ENCODE assay signal across 8 cellular contexts in the genomic region with DNA sequence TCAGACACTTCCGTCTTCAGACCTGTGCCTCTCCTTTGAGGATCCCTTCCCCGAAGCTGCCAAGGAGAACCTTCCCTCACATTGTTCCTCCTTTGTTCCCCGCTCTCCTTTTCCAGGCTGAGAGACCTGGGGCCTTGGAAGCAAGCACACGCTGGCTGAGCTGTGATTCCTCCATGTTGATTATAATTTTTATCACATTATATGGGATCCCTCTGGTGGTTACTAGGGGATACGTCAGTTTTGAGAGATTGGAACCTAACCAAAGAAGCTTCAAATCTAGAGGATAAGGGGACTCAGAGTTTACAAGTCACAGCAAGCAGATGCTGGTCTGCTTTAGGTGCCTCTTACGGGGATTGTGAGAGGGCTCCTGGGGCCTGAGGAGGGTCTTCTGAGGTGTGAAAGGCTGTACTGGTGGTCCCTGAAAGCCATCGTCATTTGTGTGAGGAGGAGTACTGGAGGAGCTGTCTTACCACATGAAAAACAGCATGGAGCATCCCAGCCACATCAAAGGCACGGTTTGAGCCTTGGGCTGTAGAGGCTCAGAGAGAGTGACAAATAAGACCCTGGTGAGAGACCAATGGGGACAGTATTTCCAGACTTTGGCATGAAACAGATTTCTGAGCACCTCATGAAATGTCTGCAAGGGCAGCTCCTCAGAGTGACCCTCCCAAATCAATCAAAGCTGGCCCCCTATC.
DNase-seq lines count a peak whose midpoint lies in the region; ATAC-seq and TF ChIP-seq lines count a peak whose summit lies in the region.

No MANE protein-coding gene starts in this region.

- H3K4me1 Mint-ChIP-seq in chondrocyte (ENCODE audit: low read depth) (peaks cover 51% of the 10 kb centered on the region), neural progenitor cell (peaks cover 44% of the 10 kb centered on the region)
- H3K4me1 Mint-ChIP-seq in activated T-helper 1 cell treated with anti-CD3 and anti-CD28 coated beads, Interleukin-12 subunit alpha, Interleukin-12 subunit beta, Interleukin-2, Interleukin-4 antibody, amounts not matched to agents 30 ng/mL and 10 ng/mL and 1 ng/mL, durations not matched to agents 14 hours and 24 hours and 36 hours (ENCODE audit: low read depth): no peaks in the 10 kb centered on the region

- ATAC-seq in GM21619 (IDR thresholded peaks at IDR 0.05; ENCODE audit: unreplicated experiment) (no peak), GM21825 (IDR thresholded peaks at IDR 0.05; ENCODE audit: unreplicated experiment) (no peak)

- H2AFZ ChIP-seq in Loucy (ENCODE audit: low read length): peak overlapping the region; percentile 61
- H2AFZ ChIP-seq in neural progenitor cell (replicated peaks): peak overlapping the region; percentile 2

- DNase-seq in ELF-1 (ENCODE audit: low read depth, low spot score): peak; percentile 50
- no peak for DNase-seq in chondrocyte (ENCODE audit: low spot score)
- no peak for DNase-seq in neural progenitor cell (ENCODE audit: low spot score)
- no peak for DNase-seq in activated T-helper 1 cell treated with anti-CD3 and anti-CD28 coated beads, Interleukin-12 subunit alpha, Interleukin-12 subunit beta, Interleukin-2, Interleukin-4 antibody, amounts not matched to agents 30 ng/mL and 10 ng/mL and 1 ng/mL, durations not matched to agents 14 hours and 24 hours and 36 hours (ENCODE audit: low spot score)
- DNase-seq in cerebellar nuclear complex (lab: John Stamatoyannopoulos, UW): no peak

- H4K20me1 ChIP-seq in Loucy (ENCODE audit: insufficient read depth, low read length, poor library complexity, severe bottlenecking) (no peaks in the 10 kb centered on the region), neural progenitor cell (ENCODE audit: low read depth) (no peaks in the 10 kb centered on the region)

- H3K27ac Mint-ChIP-seq in chondrocyte (ENCODE audit: unreplicated experiment): no peak overlapping the region
- H3K27ac Mint-ChIP-seq in neural progenitor cell: peak overlapping the region; percentile 92
- no peak overlapping the region for H3K27ac Mint-ChIP-seq in activated T-helper 1 cell treated with anti-CD3 and anti-CD28 coated beads, Interleukin-12 subunit alpha, Interleukin-12 subunit beta, Interleukin-2, Interleukin-4 antibody, amounts not matched to agents 30 ng/mL and 10 ng/mL and 1 ng/mL, durations not matched to agents 14 hours and 24 hours and 36 hours

- no peaks in the 10 kb centered on the region for H3K9me2 ChIP-seq in Loucy (replicated peaks; ENCODE audit: low read depth, low read length)

- H3F3A ChIP-seq in Loucy (ENCODE audit: low read depth) (no peaks in the 10 kb centered on the region), neural progenitor cell (ENCODE audit: low read depth) (no peaks in the 10 kb centered on the region)

- H3K4me1 ChIP-seq in Loucy (ENCODE audit: insufficient read depth, low read length, poor library complexity, severe bottlenecking): peaks cover 24% of the 10 kb centered on the region
- peaks cover 27% of the 10 kb centered on the region for H3K4me1 ChIP-seq in neural progenitor cell

- intact Hi-C loops in activated T-helper 1 cell treated with anti-CD3 and anti-CD28 coated beads, Interleukin-12 subunit alpha, Interleukin-12 subunit beta, Interleukin-2, Interleukin-4 antibody, amounts not matched to agents 30 ng/mL and 10 ng/mL and 1 ng/mL, durations not matched to agents 14 hours and 24 hours and 36 hours (cut with micrococcal nuclease): loop anchor here (1.0 kb wide), 2 partner anchors 235 to 598 kb away; no protein-coding TSS in a partner anchor

- H3K27me3 ChIP-seq in Loucy (ENCODE audit: insufficient read depth, low read length, poor library complexity, severe bottlenecking) (no peaks in the 10 kb centered on the region), neural progenitor cell (no peaks in the 10 kb centered on the region)

- H3K27me3 Mint-ChIP-seq in chondrocyte (ENCODE audit: low read depth): no peaks in the 10 kb centered on the region
- peaks cover 4% of the 10 kb centered on the region for H3K27me3 Mint-ChIP-seq in neural progenitor cell (ENCODE audit: insufficient read depth, low read depth)
- H3K27me3 Mint-ChIP-seq in activated T-helper 1 cell treated with anti-CD3 and anti-CD28 coated beads, Interleukin-12 subunit alpha, Interleukin-12 subunit beta, Interleukin-2, Interleukin-4 antibody, amounts not matched to agents 30 ng/mL and 10 ng/mL and 1 ng/mL, durations not matched to agents 14 hours and 24 hours and 36 hours (ENCODE audit: insufficient read depth): no peaks in the 10 kb centered on the region

- H3K9ac ChIP-seq in Loucy (ENCODE audit: low read depth, low read length, poor library complexity, severe bottlenecking) (no peak overlapping the region), neural progenitor cell (no peak overlapping the region)

- no peaks in the 10 kb centered on the region for H3K36me3 ChIP-seq in Loucy (ENCODE audit: insufficient read depth, low read length)
- H3K36me3 ChIP-seq in neural progenitor cell: no peaks in the 10 kb centered on the region

- H3K4me2 ChIP-seq in Loucy (ENCODE audit: low read depth, low read length, poor library complexity, severe bottlenecking) (no peak overlapping the region), neural progenitor cell (no peak overlapping the region)

- no peaks in the 10 kb centered on the region for H3K9me3 Mint-ChIP-seq in chondrocyte (ENCODE audit: low read depth)
- peaks cover 2% of the 10 kb centered on the region for H3K9me3 Mint-ChIP-seq in neural progenitor cell
- H3K9me3 Mint-ChIP-seq in activated T-helper 1 cell treated with anti-CD3 and anti-CD28 coated beads, Interleukin-12 subunit alpha, Interleukin-12 subunit beta, Interleukin-2, Interleukin-4 antibody, amounts not matched to agents 30 ng/mL and 10 ng/mL and 1 ng/mL, durations not matched to agents 14 hours and 24 hours and 36 hours: no peaks in the 10 kb centered on the region

- H3K4me3 ChIP-seq in Loucy (ENCODE audit: low read length, poor library complexity, severe bottlenecking): no peak overlapping the region
- no peak overlapping the region for H3K4me3 ChIP-seq in neural progenitor cell

- H3K9me3 ChIP-seq in Loucy (ENCODE audit: insufficient read depth, low read depth, low read length) (no peaks in the 10 kb centered on the region), neural progenitor cell (ENCODE audit: low read depth) (no peaks in the 10 kb centered on the region)

- no peaks in the 10 kb centered on the region for H3K36me3 Mint-ChIP-seq in chondrocyte (ENCODE audit: low read depth)
- H3K36me3 Mint-ChIP-seq in neural progenitor cell: no peaks in the 10 kb centered on the region
- H3K36me3 Mint-ChIP-seq in activated T-helper 1 cell treated with anti-CD3 and anti-CD28 coated beads, Interleukin-12 subunit alpha, Interleukin-12 subunit beta, Interleukin-2, Interleukin-4 antibody, amounts not matched to agents 30 ng/mL and 10 ng/mL and 1 ng/mL, durations not matched to agents 14 hours and 24 hours and 36 hours (ENCODE audit: low read depth): peaks cover 6% of the 10 kb centered on the region

- H3K79me2 ChIP-seq in Loucy (ENCODE audit: insufficient read depth, low read length): no peaks in the 10 kb centered on the region
- H3K79me2 ChIP-seq in neural progenitor cell (ENCODE audit: low read depth): no peaks in the 10 kb centered on the region

- no peak overlapping the region for H3K27ac ChIP-seq in neural progenitor cell

- H3K4me3 Mint-ChIP-seq in chondrocyte (ENCODE audit: unreplicated experiment) (no peak overlapping the region), neural progenitor cell (no peak overlapping the region)
- no peak overlapping the region for H3K4me3 Mint-ChIP-seq in activated T-helper 1 cell treated with anti-CD3 and anti-CD28 coated beads, Interleukin-12 subunit alpha, Interleukin-12 subunit beta, Interleukin-2, Interleukin-4 antibody, amounts not matched to agents 30 ng/mL and 10 ng/mL and 1 ng/mL, durations not matched to agents 14 hours and 24 hours and 36 hours

- TF ChIP-seq CTCF in Loucy (conservative IDR thresholded peaks at IDR 0.05; ENCODE audit: low read length): peak; percentile 75
- TF ChIP-seq CTCF in chondrocyte (IDR thresholded peaks at IDR 0.05): peak; percentile 76
- TF ChIP-seq CTCF in neural progenitor cell (IDR thresholded peaks at IDR 0.05): peak; percentile 32
